In genomic region chr17:57930239-57930638, GRCh38 we compare ENCODE assay signal across 1 cellular context.
TF ChIP-seq lines count a peak whose summit lies in the region.

No MANE protein-coding gene starts in this region.

TF ChIP-seq in HCT116, 20 proteins besides CTCF, POLR2A, EP300 and RAD21 (continued from another document):
- TF ChIP-seq ZBTB33 (IDR thresholded peaks at IDR 0.05; ENCODE audit: extremely low read depth, insufficient replicate concordance, low read length) (no peak), ZFX (IDR thresholded peaks at IDR 0.05) (no peak), CBX3 (IDR thresholded peaks at IDR 0.05; ENCODE audit: low read depth) (no peak), EZH2phosphoT487 (IDR thresholded peaks at IDR 0.05; ENCODE audit: borderline replicate concordance) (no peak), EZH2 (IDR thresholded peaks at IDR 0.05) (no peak), ELF1 (IDR thresholded peaks at IDR 0.05; ENCODE audit: borderline replicate concordance, low read depth) (no peak), SIN3A (IDR thresholded peaks at IDR 0.05; ENCODE audit: low read depth) (no peak), REST (IDR thresholded peaks at IDR 0.05; ENCODE audit: low read depth) (no peak), YY1 (IDR thresholded peaks at IDR 0.05; ENCODE audit: extremely low read depth, insufficient replicate concordance, low read depth, low read length) (no peak), CEBPB (IDR thresholded peaks at IDR 0.05; ENCODE audit: low read depth) (no peak), JUND (IDR thresholded peaks at IDR 0.05) (no peak), FOSL1 (IDR thresholded peaks at IDR 0.05; ENCODE audit: low read depth) (no peak), SRF (IDR thresholded peaks at IDR 0.05; ENCODE audit: low read depth) (no peak), ZNF274 (IDR thresholded peaks at IDR 0.05; ENCODE audit: low read depth, low read length) (no peak)
